In genomic region chr12:42571327-42572009, GRCh38 we compare ENCODE assay signal across 2 cellular contexts.
TF ChIP-seq lines count a peak whose summit lies in the region.

No MANE protein-coding gene starts in this region.

TF ChIP-seq in IMR-90, 13 proteins besides CTCF, POLR2A, EP300 and RAD21 (continued from another document):
- no peak for TF ChIP-seq MAFK (IDR thresholded peaks at IDR 0.05; ENCODE audit: low read depth, low read length)
- TF ChIP-seq BHLHE40 (IDR thresholded peaks at IDR 0.05; ENCODE audit: low read depth, low read length) = no peak
- no peak for TF ChIP-seq RFX5 (IDR thresholded peaks at IDR 0.05; ENCODE audit: low read depth, low read length)
- no peak for TF ChIP-seq FOS (IDR thresholded peaks at IDR 0.05; ENCODE audit: low read depth, low read length)
- no peak for TF ChIP-seq CEBPB (IDR thresholded peaks at IDR 0.05; ENCODE audit: low read depth, low read length)
- no peak for TF ChIP-seq MXI1 (IDR thresholded peaks at IDR 0.05; ENCODE audit: borderline replicate concordance, low read depth, low read length)
- TF ChIP-seq NFE2L2 (IDR thresholded peaks at IDR 0.05; ENCODE audit: low read depth, low read length) = no peak
- TF ChIP-seq MAZ (IDR thresholded peaks at IDR 0.05; ENCODE audit: borderline replicate concordance, low read depth, low read length) = no peak
- no peak for TF ChIP-seq RCOR1 (IDR thresholded peaks at IDR 0.05; ENCODE audit: insufficient replicate concordance, low read length)
- TF ChIP-seq ELK1 (IDR thresholded peaks at IDR 0.05; ENCODE audit: borderline replicate concordance, low read depth, low read length) = no peak
- no peak for TF ChIP-seq SMC3 (IDR thresholded peaks at IDR 0.05; ENCODE audit: low read depth, low read length)

TF ChIP-seq in WTC11, 78 proteins besides CTCF, POLR2A, EP300 and RAD21:
- TF ChIP-seq ZNF281 (CRISPR knock-in tag; IDR thresholded peaks at IDR 0.05) (no peak), E2F5 (CRISPR knock-in tag; IDR thresholded peaks at IDR 0.05) (no peak), NFE2L1 (CRISPR knock-in tag; IDR thresholded peaks at IDR 0.05) (no peak), ZMAT4 (CRISPR knock-in tag; IDR thresholded peaks at IDR 0.05) (no peak), ZNF232 (CRISPR knock-in tag; IDR thresholded peaks at IDR 0.05) (no peak), STAT6 (CRISPR knock-in tag; conservative IDR thresholded peaks at IDR 0.05; ENCODE audit: low read depth) (no peak), NFATC4 (CRISPR knock-in tag; IDR thresholded peaks at IDR 0.05) (no peak), JUN (CRISPR knock-in tag; IDR thresholded peaks at IDR 0.05) (no peak), IRF1 (CRISPR knock-in tag; IDR thresholded peaks at IDR 0.05) (no peak), ATF1 (CRISPR knock-in tag; IDR thresholded peaks at IDR 0.05) (no peak), ZNF317 (CRISPR knock-in tag; IDR thresholded peaks at IDR 0.05; ENCODE audit: borderline replicate concordance, low read depth) (no peak), AR (CRISPR knock-in tag; IDR thresholded peaks at IDR 0.05) (no peak)
TF ChIP-seq in WTC11: peak in this region for 0.
